Comparison of ENCODE assay signal across 10 cellular contexts in genomic region chr12:120388711-120389431, GRCh38. TPM values are rescaled to one million over a fixed set of nuclear protein-coding genes. Genes with fewer than 3 reads are reported as not detected.
DNase-seq lines count a peak whose midpoint lies in the region; ATAC-seq and TF ChIP-seq lines count a peak whose summit lies in the region.
"Had no signal": no experiment of that assay in that cellular context is flagged by ENCODE, and none has a peak within 500 bp of the region (broad histone marks: within the 10 kb centered on the region; RNA-seq: fewer than 3 reads in every experiment).

No MANE protein-coding gene starts in this region.

- H3K9me3 Mint-ChIP-seq in glutamatergic neuron (ENCODE audit: unreplicated experiment): no peaks in the 10 kb centered on the region

- peak overlapping the region; percentile 57 for H3K4me2 ChIP-seq in trophoblast cell (ENCODE audit: low read length)

- H3K27me3 ChIP-seq in trophoblast cell (ENCODE audit: insufficient read depth, low read length): no peaks in the 10 kb centered on the region

- H3K36me3 ChIP-seq in HEK293 (ENCODE audit: control insufficient read depth in 2 of 2, insufficient read depth in 1 of 2, low read length in 2 of 2) (no peaks in the 10 kb centered on the region), trophoblast cell (ENCODE audit: control insufficient read depth in 1 of 2, insufficient read depth in 2 of 2, low read length in 2 of 2) (no peaks in the 10 kb centered on the region)

- no peak overlapping the region for H4K91ac ChIP-seq in trophoblast cell (ENCODE audit: low read depth, low read length)

- H3K27ac ChIP-seq in HEK293 (ENCODE audit: extremely low read depth, low read depth, low read length) (no peak overlapping the region), trophoblast cell (ENCODE audit: low read depth, low read length) (no peak overlapping the region)

- no peak for ATAC-seq in GM18858 (IDR thresholded peaks at IDR 0.05; ENCODE audit: unreplicated experiment)
- no peak for ATAC-seq in HG02610 (IDR thresholded peaks at IDR 0.05; ENCODE audit: unreplicated experiment)
- ATAC-seq: naive thymus-derived CD4-positive, alpha-beta T cell had no signal

- H3K79me2 ChIP-seq in trophoblast cell (ENCODE audit: control insufficient read depth, insufficient read depth, low read length, poor library complexity): no peaks in the 10 kb centered on the region

- H3K4me3 Mint-ChIP-seq in glutamatergic neuron (ENCODE audit: unreplicated experiment): peak overlapping the region; percentile 71

- H3K23ac ChIP-seq in trophoblast cell (ENCODE audit: low read length): no peak overlapping the region

- POLR2A ChIA-PET in HEK293 (lab: Yijun Ruan, JAX): no interaction called here

- WGBS in trophoblast cell (ENCODE audit: extremely low coverage, insufficient coverage, insufficient read length): no CpG with 5 or more reads among the region's 23 CpGs

- peak; percentile 77 for DNase-seq in NCI-H2227 (lab: John Stamatoyannopoulos, UW; ENCODE audit: unreplicated experiment)
- peak; percentile 23 for DNase-seq in glutamatergic neuron
- DNase-seq in trophoblast cell: no peak
- DNase-seq in NCI-H226: no peak
- DNase-seq in cortex of kidney (lab: John Stamatoyannopoulos, UW): no peak
- DNase-seq: naive thymus-derived CD4-positive, alpha-beta T cell; T-helper 1 cell had no signal

- H3K79me1 ChIP-seq in trophoblast cell (ENCODE audit: low read length): no peaks in the 10 kb centered on the region

- peak overlapping the region; percentile 37 for H4K8ac ChIP-seq in trophoblast cell (ENCODE audit: low read depth, low read length)

- no peak overlapping the region for H2BK12ac ChIP-seq in trophoblast cell (ENCODE audit: low read length)

- H3K9me3 ChIP-seq in HEK293 (ENCODE audit: control insufficient read depth, insufficient read depth, low read depth, low read length) (no peaks in the 10 kb centered on the region), trophoblast cell (ENCODE audit: insufficient read depth, low read depth, low read length) (no peaks in the 10 kb centered on the region)

- no peaks in the 10 kb centered on the region for H3K4me1 ChIP-seq in HEK293 (ENCODE audit: control insufficient read depth, insufficient read depth, low read length)
- peaks cover 0 to 6% of the 10 kb centered on the region in 2 experiments for H3K4me1 ChIP-seq in trophoblast cell (ENCODE audit: control insufficient read depth in 1 of 2, insufficient read depth in 2 of 2, low read length in 2 of 2)

- no peak overlapping the region for H3K18ac ChIP-seq in trophoblast cell (ENCODE audit: low read length)

- no peak overlapping the region for H2AK5ac ChIP-seq in trophoblast cell (ENCODE audit: low read length)

- H3K27me3 Mint-ChIP-seq in glutamatergic neuron (ENCODE audit: unreplicated experiment): peaks cover 2% of the 10 kb centered on the region

- H2AFZ ChIP-seq in trophoblast cell (ENCODE audit: insufficient read depth, low read length, poor library complexity): peak overlapping the region; percentile 61

- CTCF ChIA-PET in HEK293 (lab: Yijun Ruan, JAX): interaction anchor here (1.0 to 1.8 kb wide), 2 partner anchors 9 to 22 kb away, joined by 3 to 4 read pairs; no protein-coding TSS in a partner anchor

- H3K14ac ChIP-seq in trophoblast cell (ENCODE audit: low read length): no peak overlapping the region

- H2BK5ac ChIP-seq in trophoblast cell (ENCODE audit: low read depth, low read length, poor library complexity): no peak overlapping the region

- H4K12ac ChIP-seq in trophoblast cell (ENCODE audit: low read depth, low read length): no peak overlapping the region

- H3K9ac ChIP-seq in trophoblast cell (ENCODE audit: low read length): no peak overlapping the region

- H3K36me3 Mint-ChIP-seq in glutamatergic neuron (ENCODE audit: unreplicated experiment): no peaks in the 10 kb centered on the region
- H3K36me3 Mint-ChIP-seq: naive thymus-derived CD4-positive, alpha-beta T cell had no signal

- no peak overlapping the region for H2BK120ac ChIP-seq in trophoblast cell (ENCODE audit: insufficient read depth, low read length, poor library complexity)

- peaks cover 5% of the 10 kb centered on the region for H3K4me1 Mint-ChIP-seq in glutamatergic neuron (ENCODE audit: low read depth, unreplicated experiment)

- H3K4me3 ChIP-seq in HEK293 (ENCODE audit: low read depth, low read length) (no peak overlapping the region), trophoblast cell (ENCODE audit: low read depth, low read length) (no peak overlapping the region)

- no peak overlapping the region for H3K4ac ChIP-seq in trophoblast cell (ENCODE audit: low read depth, low read length)

- TF ChIP-seq CTCF in HEK293 (tag by site-specific recombination; IDR thresholded peaks at IDR 0.05): no peak
- no peak for TF ChIP-seq CTCF in glutamatergic neuron (IDR thresholded peaks at IDR 0.05; ENCODE audit: partially characterized antibody, unreplicated experiment)

- peak overlapping the region; percentile 67 for H3K27ac Mint-ChIP-seq in glutamatergic neuron (ENCODE audit: unreplicated experiment)
- H3K27ac Mint-ChIP-seq: naive thymus-derived CD4-positive, alpha-beta T cell had no signal

TF ChIP-seq in HEK293, 187 proteins besides CTCF, POLR2A, EP300 and RAD21:
- no peak for TF ChIP-seq ZNF148 (tag by site-specific recombination; IDR thresholded peaks at IDR 0.05; ENCODE audit: borderline replicate concordance)
- no peak for TF ChIP-seq ZNF580 (tag by site-specific recombination; IDR thresholded peaks at IDR 0.05)
- peak; percentile 98 for TF ChIP-seq ZBTB20 (tag by site-specific recombination; IDR thresholded peaks at IDR 0.05)
- TF ChIP-seq GLI4 (tag by site-specific recombination; IDR thresholded peaks at IDR 0.05): no peak
- no peak for TF ChIP-seq ZNF324 (tag by site-specific recombination; IDR thresholded peaks at IDR 0.05)
- no peak for TF ChIP-seq ZBTB48 (tag by site-specific recombination; IDR thresholded peaks at IDR 0.05)
- TF ChIP-seq ZNF18 (tag by site-specific recombination; IDR thresholded peaks at IDR 0.05): no peak
- peak; percentile 72 for TF ChIP-seq YY2 (tag by site-specific recombination; IDR thresholded peaks at IDR 0.05)
- TF ChIP-seq MYNN (tag by site-specific recombination; IDR thresholded peaks at IDR 0.05; ENCODE audit: borderline replicate concordance): no peak

RNA-seq across cellular contexts. Expression of gene MSI1, which starts 19.9 kb away (rescaled TPM):
- total RNA-seq in glutamatergic neuron (ENCODE audit: unreplicated experiment): 229 TPM
- polyA plus RNA-seq in trophoblast cell (2013): 6.1 and 6.8 TPM in 2 replicates
- total RNA-seq: naive thymus-derived CD4-positive, alpha-beta T cell had no signal
- polyA plus RNA-seq: naive thymus-derived CD4-positive, alpha-beta T cell had no signal

RNA-seq across cellular contexts. Expression of gene COX6A1, which starts 49.0 kb away (rescaled TPM):
- 405 TPM for total RNA-seq in glutamatergic neuron (ENCODE audit: unreplicated experiment)
- polyA plus RNA-seq in trophoblast cell (2013): 832 and 878 TPM in 2 replicates

RNA-seq across cellular contexts. Expression of gene TRIAP1, which starts 57.3 kb away (rescaled TPM):
- 25.2 TPM for total RNA-seq in glutamatergic neuron (ENCODE audit: unreplicated experiment)
- polyA plus RNA-seq in trophoblast cell (2013): 63.0 and 63.9 TPM in 2 replicates

RNA-seq across cellular contexts. Expression of gene GATC, which starts 57.4 kb away (rescaled TPM):
- total RNA-seq in glutamatergic neuron (ENCODE audit: unreplicated experiment): 16.8 TPM
- polyA plus RNA-seq in trophoblast cell (2013): 18.2 and 18.5 TPM in 2 replicates

Comparison
In these comparisons a context has a peak if more than half of its experiments do, and no peak if none do; other contexts are left out.
1. DNase-seq: peak in NCI-H2227 (single experiment) and glutamatergic neuron (single experiment); none in trophoblast cell (0 of 2), NCI-H226 (single experiment) and cortex of kidney (single experiment).